27 cellular contexts compared by ENCODE assay signal in the genomic region with DNA sequence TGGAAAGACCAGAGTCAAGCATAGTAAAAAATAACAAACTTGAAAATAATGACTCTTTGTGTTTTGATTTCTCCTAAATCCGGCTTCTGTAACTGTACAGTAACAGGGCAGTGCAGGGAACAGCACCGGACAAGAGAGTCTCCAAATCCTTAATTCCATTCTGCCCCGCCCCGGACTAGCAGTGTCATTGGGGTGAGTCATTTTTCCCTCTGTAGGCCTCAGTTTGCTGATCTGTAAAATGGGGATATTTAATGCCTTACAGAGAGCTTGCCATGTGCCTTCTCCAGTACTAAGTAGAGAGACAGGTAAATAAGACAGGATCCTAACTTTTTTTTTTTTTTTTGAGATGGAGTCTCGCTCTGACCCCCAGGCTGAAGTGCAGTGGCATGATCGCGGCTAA.
"Had no signal": no experiment of that assay in that cellular context is flagged by ENCODE, and none has a peak within 500 bp of the region (broad histone marks: within the 10 kb centered on the region; RNA-seq: fewer than 3 reads in every experiment).

No MANE protein-coding gene starts in this region.

- H3K9me3 ChIP-seq: colonic mucosa, esophagus squamous epithelium, gastrocnemius medialis, heart right ventricle, left lung, lower lobe of right lung had no signal

- H3K36me3 ChIP-seq: colonic mucosa, esophagus squamous epithelium, gastrocnemius medialis, heart right ventricle, left lung, lower lobe of right lung had no signal

- H3K4me3 Mint-ChIP-seq: dendritic cell treated with granulocyte-macrophage colony-stimulating factor and Interleukin-4, amounts not matched to agents 40 ng/mL and 50 ng/mL, for 4 days; effector memory CD8-positive, alpha-beta T cell; endodermal cell; naive thymus-derived CD4-positive, alpha-beta T cell had no signal

- H3K4me1 ChIP-seq: colonic mucosa, gastrocnemius medialis had no signal

- H3K36me3 Mint-ChIP-seq: naive thymus-derived CD4-positive, alpha-beta T cell had no signal

- H3K9me3 Mint-ChIP-seq: dendritic cell treated with granulocyte-macrophage colony-stimulating factor and Interleukin-4, amounts not matched to agents 40 ng/mL and 50 ng/mL, for 4 days; effector memory CD8-positive, alpha-beta T cell; endodermal cell had no signal

- H3K27ac ChIP-seq: colonic mucosa, epithelial cell of prostate, esophagus squamous epithelium, gastrocnemius medialis, heart right ventricle, left lung, lower lobe of right lung had no signal

- FAIRE-seq: endometrium, islet of Langerhans, keratinocyte had no signal

- DNase-seq: colonic mucosa; cortex of kidney; effector CD8-positive, alpha-beta T cell; effector memory CD8-positive, alpha-beta T cell; endodermal cell; erythroblast; esophagus squamous epithelium; foreskin fibroblast; foreskin melanocyte; gastrocnemius medialis; glutamatergic neuron; head of caudate nucleus; heart right ventricle; hippocampal formation; left cardiac atrium; left lung; left ventricle myocardium superior; lower lobe of right lung; mesendoderm; midbrain; naive thymus-derived CD4-positive, alpha-beta T cell had no signal

- H3K27ac Mint-ChIP-seq: effector memory CD8-positive, alpha-beta T cell; endodermal cell; naive thymus-derived CD4-positive, alpha-beta T cell had no signal

- ATAC-seq: effector memory CD8-positive, alpha-beta T cell; esophagus mucosa; gastrocnemius medialis; heart right ventricle; left cardiac atrium; left lung; left ventricle myocardium superior; lower lobe of right lung; naive thymus-derived CD4-positive, alpha-beta T cell had no signal

- H3K4me3 ChIP-seq: colonic mucosa, esophagus squamous epithelium, gastrocnemius medialis, heart right ventricle, left lung, lower lobe of right lung had no signal

- H3K27me3 ChIP-seq: colonic mucosa had no signal
